Comparison of ENCODE assay signal across 1 cellular context in the genomic region with DNA sequence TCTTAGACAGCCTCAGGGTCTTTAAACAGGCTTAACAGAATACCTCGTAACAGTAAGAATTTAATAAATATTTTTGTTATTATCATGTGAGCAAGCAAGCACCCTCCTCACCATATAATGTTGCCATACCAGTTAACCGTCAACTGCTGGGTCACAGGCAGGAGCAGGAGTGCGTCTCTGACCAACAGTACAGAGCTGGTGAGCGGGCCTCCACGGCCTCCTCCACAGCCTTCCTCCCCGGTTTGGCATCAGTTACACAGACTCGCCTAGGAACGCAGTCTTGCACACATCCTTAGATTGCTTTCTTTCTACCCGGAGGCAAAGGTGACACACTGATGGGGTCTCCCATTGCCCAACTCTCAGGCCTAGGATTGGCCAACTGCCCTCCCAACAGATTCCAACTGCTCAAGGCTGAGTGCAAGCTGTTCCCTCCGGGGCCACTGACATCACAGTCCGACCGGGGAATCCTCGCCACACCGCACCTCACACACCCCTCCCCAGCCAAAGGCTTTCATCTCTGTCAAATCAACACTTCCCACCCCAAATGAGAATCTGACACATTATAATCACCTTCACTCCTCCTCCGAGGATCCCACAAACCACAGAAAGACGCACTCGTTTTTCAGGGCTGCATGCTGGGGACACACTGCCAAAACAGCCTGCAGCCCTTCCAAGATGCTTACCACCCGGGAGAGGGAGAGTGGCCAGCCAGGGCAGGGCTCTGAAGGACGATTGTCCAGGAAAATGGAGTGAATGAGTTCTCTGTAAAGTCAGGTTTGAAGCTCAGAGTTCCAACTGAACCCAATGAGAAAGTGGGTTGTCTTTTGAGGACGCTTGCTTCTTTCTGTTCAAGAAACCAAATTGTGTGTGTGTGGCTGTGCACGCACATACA.
TF ChIP-seq lines count a peak whose summit lies in the region.

No MANE protein-coding gene starts in this region.

TF ChIP-seq in GM23338, 12 proteins besides CTCF, POLR2A, EP300 and RAD21 (continued from another document):
- TF ChIP-seq, protein P1, sequence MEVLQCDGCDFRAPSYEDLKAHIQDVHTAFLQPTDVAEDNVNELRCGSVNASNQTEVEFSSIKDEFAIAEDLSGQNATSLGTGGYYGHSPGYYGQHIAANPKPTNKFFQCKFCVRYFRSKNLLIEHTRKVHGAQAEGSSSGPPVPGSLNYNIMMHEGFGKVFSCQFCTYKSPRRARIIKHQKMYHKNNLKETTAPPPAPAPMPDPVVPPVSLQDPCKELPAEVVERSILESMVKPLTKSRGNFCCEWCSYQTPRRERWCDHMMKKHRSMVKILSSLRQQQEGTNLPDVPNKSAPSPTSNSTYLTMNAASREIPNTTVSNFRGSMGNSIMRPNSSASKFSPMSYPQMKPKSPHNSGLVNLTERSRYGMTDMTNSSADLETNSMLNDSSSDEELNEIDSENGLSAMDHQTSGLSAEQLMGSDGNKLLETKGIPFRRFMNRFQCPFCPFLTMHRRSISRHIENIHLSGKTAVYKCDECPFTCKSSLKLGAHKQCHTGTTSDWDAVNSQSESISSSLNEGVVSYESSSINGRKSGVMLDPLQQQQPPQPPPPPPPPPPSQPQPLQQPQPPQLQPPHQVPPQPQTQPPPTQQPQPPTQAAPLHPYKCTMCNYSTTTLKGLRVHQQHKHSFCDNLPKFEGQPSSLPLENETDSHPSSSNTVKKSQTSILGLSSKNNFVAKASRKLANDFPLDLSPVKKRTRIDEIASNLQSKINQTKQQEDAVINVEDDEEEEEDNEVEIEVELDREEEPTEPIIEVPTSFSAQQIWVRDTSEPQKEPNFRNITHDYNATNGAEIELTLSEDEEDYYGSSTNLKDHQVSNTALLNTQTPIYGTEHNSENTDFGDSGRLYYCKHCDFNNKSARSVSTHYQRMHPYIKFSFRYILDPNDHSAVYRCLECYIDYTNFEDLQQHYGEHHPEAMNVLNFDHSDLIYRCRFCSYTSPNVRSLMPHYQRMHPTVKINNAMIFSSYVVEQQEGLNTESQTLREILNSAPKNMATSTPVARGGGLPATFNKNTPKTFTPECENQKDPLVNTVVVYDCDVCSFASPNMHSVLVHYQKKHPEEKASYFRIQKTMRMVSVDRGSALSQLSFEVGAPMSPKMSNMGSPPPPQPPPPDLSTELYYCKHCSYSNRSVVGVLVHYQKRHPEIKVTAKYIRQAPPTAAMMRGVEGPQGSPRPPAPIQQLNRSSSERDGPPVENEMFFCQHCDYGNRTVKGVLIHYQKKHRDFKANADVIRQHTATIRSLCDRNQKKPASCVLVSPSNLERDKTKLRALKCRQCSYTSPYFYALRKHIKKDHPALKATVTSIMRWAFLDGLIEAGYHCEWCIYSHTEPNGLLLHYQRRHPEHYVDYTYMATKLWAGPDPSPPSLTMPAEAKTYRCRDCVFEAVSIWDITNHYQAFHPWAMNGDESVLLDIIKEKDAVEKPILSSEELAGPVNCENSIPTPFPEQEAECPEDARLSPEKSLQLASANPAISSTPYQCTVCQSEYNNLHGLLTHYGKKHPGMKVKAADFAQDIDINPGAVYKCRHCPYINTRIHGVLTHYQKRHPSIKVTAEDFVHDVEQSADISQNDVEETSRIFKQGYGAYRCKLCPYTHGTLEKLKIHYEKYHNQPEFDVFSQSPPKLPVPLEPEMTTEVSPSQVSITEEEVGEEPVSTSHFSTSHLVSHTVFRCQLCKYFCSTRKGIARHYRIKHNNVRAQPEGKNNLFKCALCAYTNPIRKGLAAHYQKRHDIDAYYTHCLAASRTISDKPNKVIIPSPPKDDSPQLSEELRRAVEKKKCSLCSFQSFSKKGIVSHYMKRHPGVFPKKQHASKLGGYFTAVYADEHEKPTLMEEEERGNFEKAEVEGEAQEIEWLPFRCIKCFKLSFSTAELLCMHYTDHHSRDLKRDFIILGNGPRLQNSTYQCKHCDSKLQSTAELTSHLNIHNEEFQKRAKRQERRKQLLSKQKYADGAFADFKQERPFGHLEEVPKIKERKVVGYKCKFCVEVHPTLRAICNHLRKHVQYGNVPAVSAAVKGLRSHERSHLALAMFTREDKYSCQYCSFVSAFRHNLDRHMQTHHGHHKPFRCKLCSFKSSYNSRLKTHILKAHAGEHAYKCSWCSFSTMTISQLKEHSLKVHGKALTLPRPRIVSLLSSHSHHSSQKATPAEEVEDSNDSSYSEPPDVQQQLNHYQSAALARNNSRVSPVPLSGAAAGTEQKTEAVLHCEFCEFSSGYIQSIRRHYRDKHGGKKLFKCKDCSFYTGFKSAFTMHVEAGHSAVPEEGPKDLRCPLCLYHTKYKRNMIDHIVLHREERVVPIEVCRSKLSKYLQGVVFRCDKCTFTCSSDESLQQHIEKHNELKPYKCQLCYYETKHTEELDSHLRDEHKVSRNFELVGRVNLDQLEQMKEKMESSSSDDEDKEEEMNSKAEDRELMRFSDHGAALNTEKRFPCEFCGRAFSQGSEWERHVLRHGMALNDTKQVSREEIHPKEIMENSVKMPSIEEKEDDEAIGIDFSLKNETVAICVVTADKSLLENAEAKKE (CRISPR knock-in tag; IDR thresholded peaks at IDR 0.05) = no peak
- TF ChIP-seq EZH2 (IDR thresholded peaks at IDR 0.05; ENCODE audit: low read depth, unreplicated experiment) (no peak), STAT1 (IDR thresholded peaks at IDR 0.05; ENCODE audit: unreplicated experiment) (no peak), EZH2phosphoT487 (IDR thresholded peaks at IDR 0.05; ENCODE audit: unreplicated experiment) (no peak)
- TF ChIP-seq, protein P2, sequence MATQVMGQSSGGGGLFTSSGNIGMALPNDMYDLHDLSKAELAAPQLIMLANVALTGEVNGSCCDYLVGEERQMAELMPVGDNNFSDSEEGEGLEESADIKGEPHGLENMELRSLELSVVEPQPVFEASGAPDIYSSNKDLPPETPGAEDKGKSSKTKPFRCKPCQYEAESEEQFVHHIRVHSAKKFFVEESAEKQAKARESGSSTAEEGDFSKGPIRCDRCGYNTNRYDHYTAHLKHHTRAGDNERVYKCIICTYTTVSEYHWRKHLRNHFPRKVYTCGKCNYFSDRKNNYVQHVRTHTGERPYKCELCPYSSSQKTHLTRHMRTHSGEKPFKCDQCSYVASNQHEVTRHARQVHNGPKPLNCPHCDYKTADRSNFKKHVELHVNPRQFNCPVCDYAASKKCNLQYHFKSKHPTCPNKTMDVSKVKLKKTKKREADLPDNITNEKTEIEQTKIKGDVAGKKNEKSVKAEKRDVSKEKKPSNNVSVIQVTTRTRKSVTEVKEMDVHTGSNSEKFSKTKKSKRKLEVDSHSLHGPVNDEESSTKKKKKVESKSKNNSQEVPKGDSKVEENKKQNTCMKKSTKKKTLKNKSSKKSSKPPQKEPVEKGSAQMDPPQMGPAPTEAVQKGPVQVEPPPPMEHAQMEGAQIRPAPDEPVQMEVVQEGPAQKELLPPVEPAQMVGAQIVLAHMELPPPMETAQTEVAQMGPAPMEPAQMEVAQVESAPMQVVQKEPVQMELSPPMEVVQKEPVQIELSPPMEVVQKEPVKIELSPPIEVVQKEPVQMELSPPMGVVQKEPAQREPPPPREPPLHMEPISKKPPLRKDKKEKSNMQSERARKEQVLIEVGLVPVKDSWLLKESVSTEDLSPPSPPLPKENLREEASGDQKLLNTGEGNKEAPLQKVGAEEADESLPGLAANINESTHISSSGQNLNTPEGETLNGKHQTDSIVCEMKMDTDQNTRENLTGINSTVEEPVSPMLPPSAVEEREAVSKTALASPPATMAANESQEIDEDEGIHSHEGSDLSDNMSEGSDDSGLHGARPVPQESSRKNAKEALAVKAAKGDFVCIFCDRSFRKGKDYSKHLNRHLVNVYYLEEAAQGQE (IDR thresholded peaks at IDR 0.05; ENCODE audit: unreplicated experiment) = no peak
- TF ChIP-seq, protein P3, sequence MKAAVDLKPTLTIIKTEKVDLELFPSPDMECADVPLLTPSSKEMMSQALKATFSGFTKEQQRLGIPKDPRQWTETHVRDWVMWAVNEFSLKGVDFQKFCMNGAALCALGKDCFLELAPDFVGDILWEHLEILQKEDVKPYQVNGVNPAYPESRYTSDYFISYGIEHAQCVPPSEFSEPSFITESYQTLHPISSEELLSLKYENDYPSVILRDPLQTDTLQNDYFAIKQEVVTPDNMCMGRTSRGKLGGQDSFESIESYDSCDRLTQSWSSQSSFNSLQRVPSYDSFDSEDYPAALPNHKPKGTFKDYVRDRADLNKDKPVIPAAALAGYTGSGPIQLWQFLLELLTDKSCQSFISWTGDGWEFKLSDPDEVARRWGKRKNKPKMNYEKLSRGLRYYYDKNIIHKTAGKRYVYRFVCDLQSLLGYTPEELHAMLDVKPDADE (IDR thresholded peaks at IDR 0.05) = no peak
TF ChIP-seq in GM23338: peak in this region for 0.
